In genomic region chr1:225428066-225428878, GRCh38 we compare ENCODE assay signal across 1 cellular context.
TF ChIP-seq lines count a peak whose summit lies in the region.

No MANE protein-coding gene starts in this region.

TF ChIP-seq in K562, 482 proteins besides CTCF, POLR2A, EP300 and RAD21 (continued from another document and continues in another):
- TF ChIP-seq ZFPM2 (CRISPR knock-in tag; IDR thresholded peaks at IDR 0.05) (no peak), CCNT2 (IDR thresholded peaks at IDR 0.05; ENCODE audit: borderline replicate concordance, extremely low read depth, insufficient read length, low read depth, low read length) (peak; percentile 100), ZNF75A (CRISPR knock-in tag; IDR thresholded peaks at IDR 0.05) (no peak), HNRNPUL1 (IDR thresholded peaks at IDR 0.05; ENCODE audit: low read length) (no peak), FOXM1 (IDR thresholded peaks at IDR 0.05; ENCODE audit: low read depth) (peak; percentile 97), FOXM1 (CRISPR knock-in tag; IDR thresholded peaks at IDR 0.05; ENCODE audit: low read depth) (peak; percentile 99), ZMIZ1 (IDR thresholded peaks at IDR 0.05; ENCODE audit: low read depth in 2 of 2, low read length in 2 of 2) (peak in 1 of 2 experiments; percentile 78; a peak in 2 of 4 replicates), SMAD1 (IDR thresholded peaks at IDR 0.05; ENCODE audit: low read depth, low read length, partially characterized antibody) (no peak), NFE2L1 (tag; IDR thresholded peaks at IDR 0.05; ENCODE audit: borderline replicate concordance, low read depth) (peak; percentile 99), CBFA2T2 (conservative IDR thresholded peaks at IDR 0.05) (peak; percentile 83), ZNF707 (CRISPR knock-in tag; conservative IDR thresholded peaks at IDR 0.05) (no peak), GTF2A2 (tag; IDR thresholded peaks at IDR 0.05) (no peak), ZFP1 (CRISPR knock-in tag; IDR thresholded peaks at IDR 0.05) (no peak), ATF4 (CRISPR knock-in tag; IDR thresholded peaks at IDR 0.05) (no peak), KDM2B (CRISPR knock-in tag; IDR thresholded peaks at IDR 0.05) (0 out of 2 replicates have a peak, but pooled peaks have one; percentile 10), U2AF2 (optimal IDR thresholded peaks at IDR 0.05; ENCODE audit: low read depth, low read length) (no peak), POLR2AphosphoS2 (IDR thresholded peaks at IDR 0.05; ENCODE audit: low read length) (no peak; the same call in 1 of the 2 replicates), ZC3H11A (IDR thresholded peaks at IDR 0.05; ENCODE audit: low read depth, low read length) (no peak), ZNF354B (CRISPR knock-in tag; IDR thresholded peaks at IDR 0.05) (no peak), SRF (CRISPR knock-in tag; IDR thresholded peaks at IDR 0.05) (peak in 1 of 2 experiments; percentile 17; a peak in 1 of 4 replicates), NFATC3 (IDR thresholded peaks at IDR 0.05) (0 out of 2 replicates have a peak, but pooled peaks have one; percentile 87), BRF2 (IDR thresholded peaks at IDR 0.05; ENCODE audit: borderline replicate concordance, insufficient read depth, insufficient read length) (no peak), PHB2 (IDR thresholded peaks at IDR 0.05; ENCODE audit: low read depth) (no peak), RB1 (IDR thresholded peaks at IDR 0.05; ENCODE audit: low read depth) (peak; percentile 77), ZNF592 (IDR thresholded peaks at IDR 0.05) (peak; percentile 75; the same call in 1 of the 2 replicates), GABPA (tag; conservative IDR thresholded peaks at IDR 0.05; ENCODE audit: low read depth) (peak; percentile 16), ZBTB2 (IDR thresholded peaks at IDR 0.05) (no peak), ATF1 (CRISPR knock-in tag; IDR thresholded peaks at IDR 0.05) (no peak), ATF1 (tag; IDR thresholded peaks at IDR 0.05) (peak; percentile 90), ZBTB11 (CRISPR knock-in tag; IDR thresholded peaks at IDR 0.05) (peak in 2 of 3 experiments; percentile 31 to 79; a peak in 3 of 6 replicates), SMARCA4 (IDR thresholded peaks at IDR 0.05) (peak; percentile 88), SIRT6 (IDR thresholded peaks at IDR 0.05; ENCODE audit: low read depth, low read length) (no peak), YY1 (IDR thresholded peaks at IDR 0.05; ENCODE audit: borderline replicate concordance in 1 of 3, control insufficient read depth in 1 of 3, extremely low read depth in 1 of 3, insufficient read depth in 3 of 3, insufficient read length in 1 of 3, insufficient replicate concordance in 2 of 3, low read depth in 1 of 3, low read length in 2 of 3) (peak; percentile 31 to 72 (median 31)), PHTF2 (CRISPR knock-in tag; IDR thresholded peaks at IDR 0.05) (no peak), ELF2 (CRISPR knock-in tag; IDR thresholded peaks at IDR 0.05) (0 out of 2 replicates have a peak, but pooled peaks have one; percentile 21), CHD4 (IDR thresholded peaks at IDR 0.05; ENCODE audit: insufficient read depth, insufficient replicate concordance, low read depth, low read length, poor library complexity, severe bottlenecking) (no peak), SRSF9 (IDR thresholded peaks at IDR 0.05; ENCODE audit: borderline replicate concordance, low read depth, low read length) (no peak), TEAD2 (tag; IDR thresholded peaks at IDR 0.05) (no peak)
